ENCODE assay signal across 14 cellular contexts in genomic region chr6:151289399-151290007, GRCh38. TPM values are rescaled to one million over a fixed set of nuclear protein-coding genes. Genes with fewer than 3 reads are reported as not detected.
DNase-seq lines count a peak whose midpoint lies in the region; ATAC-seq and TF ChIP-seq lines count a peak whose summit lies in the region.
"Had no signal": no experiment of that assay in that cellular context is flagged by ENCODE, and none has a peak within 500 bp of the region (broad histone marks: within the 10 kb centered on the region; RNA-seq: fewer than 3 reads in every experiment).

No MANE protein-coding gene starts in this region.

- TF ChIP-seq CTCF in WTC11 (IDR thresholded peaks at IDR 0.05): no peak

- H3K27ac Mint-ChIP-seq in activated naive CD8-positive, alpha-beta T cell: peak overlapping the region; percentile 5
- H3K27ac Mint-ChIP-seq in activated naive CD8-positive, alpha-beta T cell treated with anti-CD3 and anti-CD28 coated beads for 36 hours: no peak overlapping the region
- H3K27ac Mint-ChIP-seq in WTC11: peak overlapping the region; percentile 66; the same call in 1 of the 2 replicates
- H3K27ac Mint-ChIP-seq: IgD-negative memory B cell had no signal

- CTCF ChIA-PET in WTC11 (lab: Charles Lee): interaction anchor here (0.6 to 1.6 kb wide), 2 partner anchors 34 to 471 kb away, joined by 4 to 8 read pairs; no protein-coding TSS in a partner anchor

- no peaks in the 10 kb centered on the region for H3K9me3 Mint-ChIP-seq in activated naive CD8-positive, alpha-beta T cell (ENCODE audit: low read depth)
- H3K9me3 Mint-ChIP-seq in activated naive CD8-positive, alpha-beta T cell treated with anti-CD3 and anti-CD28 coated beads for 36 hours: no peaks in the 10 kb centered on the region
- peaks cover 3% of the 10 kb centered on the region; the same call in 1 of the 2 replicates for H3K9me3 Mint-ChIP-seq in WTC11
- H3K9me3 Mint-ChIP-seq: IgD-negative memory B cell had no signal

- POLR2A ChIA-PET in WTC11 (lab: Charles Lee): no interaction called here

- H3K4me1 Mint-ChIP-seq in activated naive CD8-positive, alpha-beta T cell (ENCODE audit: low read depth): peaks cover 36% of the 10 kb centered on the region
- H3K4me1 Mint-ChIP-seq in activated naive CD8-positive, alpha-beta T cell treated with anti-CD3 and anti-CD28 coated beads for 36 hours: peaks cover 17% of the 10 kb centered on the region
- H3K4me1 Mint-ChIP-seq in WTC11: peaks cover 50% of the 10 kb centered on the region

- H3K27me3 Mint-ChIP-seq in activated naive CD8-positive, alpha-beta T cell: peaks cover 18% of the 10 kb centered on the region
- peaks cover 23% of the 10 kb centered on the region for H3K27me3 Mint-ChIP-seq in activated naive CD8-positive, alpha-beta T cell treated with anti-CD3 and anti-CD28 coated beads for 36 hours
- no peaks in the 10 kb centered on the region for H3K27me3 Mint-ChIP-seq in WTC11 (ENCODE audit: low read depth)

- H3K4me3 Mint-ChIP-seq in activated naive CD8-positive, alpha-beta T cell: no peak overlapping the region
- H3K4me3 Mint-ChIP-seq in activated naive CD8-positive, alpha-beta T cell treated with anti-CD3 and anti-CD28 coated beads for 36 hours: no peak overlapping the region
- no peak overlapping the region for H3K4me3 Mint-ChIP-seq in WTC11
- H3K4me3 Mint-ChIP-seq: IgD-negative memory B cell had no signal

- ATAC-seq in WTC11: no peak
- no peak for ATAC-seq in GM21737 (IDR thresholded peaks at IDR 0.05; ENCODE audit: unreplicated experiment)
- ATAC-seq in GM21529 (IDR thresholded peaks at IDR 0.05; ENCODE audit: unreplicated experiment): no peak
- ATAC-seq: mucosa of descending colon, Panc1, psoas muscle had no signal

- no peak for DNase-seq in activated naive CD8-positive, alpha-beta T cell treated with anti-CD3 and anti-CD28 coated beads for 36 hours
- DNase-seq in WTC11 (ENCODE audit: low spot score) (no peak), iris pigment epithelial cell (ENCODE audit: low read depth) (peak; percentile 56), DMS79 treated with DMSO at 0.1 percent for 48 hours (lab: John Stamatoyannopoulos, UW) (no peak), germinal center (ENCODE audit: low spot score) (no peak)
- DNase-seq: activated gamma-delta T cell treated with Interleukin-2 at 50 U/mL for 16 hours, mucosa of descending colon, NCI-H510A treated with DMSO at 0.1 percent for 48 hours, psoas muscle had no signal

- H3K36me3 Mint-ChIP-seq in activated naive CD8-positive, alpha-beta T cell: peaks cover 3% of the 10 kb centered on the region
- no peaks in the 10 kb centered on the region for H3K36me3 Mint-ChIP-seq in activated naive CD8-positive, alpha-beta T cell treated with anti-CD3 and anti-CD28 coated beads for 36 hours
- no peaks in the 10 kb centered on the region for H3K36me3 Mint-ChIP-seq in WTC11

TF ChIP-seq in WTC11, 78 proteins besides CTCF, POLR2A, EP300 and RAD21:
- TF ChIP-seq CREB1 (CRISPR knock-in tag; IDR thresholded peaks at IDR 0.05): no peak
- TF ChIP-seq, protein P1, sequence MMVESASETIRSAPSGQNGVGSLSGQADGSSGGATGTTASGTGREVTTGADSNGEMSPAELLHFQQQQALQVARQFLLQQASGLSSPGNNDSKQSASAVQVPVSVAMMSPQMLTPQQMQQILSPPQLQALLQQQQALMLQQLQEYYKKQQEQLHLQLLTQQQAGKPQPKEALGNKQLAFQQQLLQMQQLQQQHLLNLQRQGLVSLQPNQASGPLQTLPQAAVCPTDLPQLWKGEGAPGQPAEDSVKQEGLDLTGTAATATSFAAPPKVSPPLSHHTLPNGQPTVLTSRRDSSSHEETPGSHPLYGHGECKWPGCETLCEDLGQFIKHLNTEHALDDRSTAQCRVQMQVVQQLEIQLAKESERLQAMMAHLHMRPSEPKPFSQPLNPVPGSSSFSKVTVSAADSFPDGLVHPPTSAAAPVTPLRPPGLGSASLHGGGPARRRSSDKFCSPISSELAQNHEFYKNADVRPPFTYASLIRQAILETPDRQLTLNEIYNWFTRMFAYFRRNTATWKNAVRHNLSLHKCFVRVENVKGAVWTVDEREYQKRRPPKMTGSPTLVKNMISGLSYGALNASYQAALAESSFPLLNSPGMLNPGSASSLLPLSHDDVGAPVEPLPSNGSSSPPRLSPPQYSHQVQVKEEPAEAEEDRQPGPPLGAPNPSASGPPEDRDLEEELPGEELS (CRISPR knock-in tag; IDR thresholded peaks at IDR 0.05): no peak
- TF ChIP-seq ATF2 (CRISPR knock-in tag; IDR thresholded peaks at IDR 0.05; ENCODE audit: borderline replicate concordance, low read depth): no peak
- TF ChIP-seq CBFB (CRISPR knock-in tag; IDR thresholded peaks at IDR 0.05; ENCODE audit: low read depth): no peak
- TF ChIP-seq FOXP1 (CRISPR knock-in tag; IDR thresholded peaks at IDR 0.05; ENCODE audit: borderline replicate concordance): no peak
- no peak for TF ChIP-seq GTF2I (CRISPR knock-in tag; conservative IDR thresholded peaks at IDR 0.05)
- TF ChIP-seq, protein P2, sequence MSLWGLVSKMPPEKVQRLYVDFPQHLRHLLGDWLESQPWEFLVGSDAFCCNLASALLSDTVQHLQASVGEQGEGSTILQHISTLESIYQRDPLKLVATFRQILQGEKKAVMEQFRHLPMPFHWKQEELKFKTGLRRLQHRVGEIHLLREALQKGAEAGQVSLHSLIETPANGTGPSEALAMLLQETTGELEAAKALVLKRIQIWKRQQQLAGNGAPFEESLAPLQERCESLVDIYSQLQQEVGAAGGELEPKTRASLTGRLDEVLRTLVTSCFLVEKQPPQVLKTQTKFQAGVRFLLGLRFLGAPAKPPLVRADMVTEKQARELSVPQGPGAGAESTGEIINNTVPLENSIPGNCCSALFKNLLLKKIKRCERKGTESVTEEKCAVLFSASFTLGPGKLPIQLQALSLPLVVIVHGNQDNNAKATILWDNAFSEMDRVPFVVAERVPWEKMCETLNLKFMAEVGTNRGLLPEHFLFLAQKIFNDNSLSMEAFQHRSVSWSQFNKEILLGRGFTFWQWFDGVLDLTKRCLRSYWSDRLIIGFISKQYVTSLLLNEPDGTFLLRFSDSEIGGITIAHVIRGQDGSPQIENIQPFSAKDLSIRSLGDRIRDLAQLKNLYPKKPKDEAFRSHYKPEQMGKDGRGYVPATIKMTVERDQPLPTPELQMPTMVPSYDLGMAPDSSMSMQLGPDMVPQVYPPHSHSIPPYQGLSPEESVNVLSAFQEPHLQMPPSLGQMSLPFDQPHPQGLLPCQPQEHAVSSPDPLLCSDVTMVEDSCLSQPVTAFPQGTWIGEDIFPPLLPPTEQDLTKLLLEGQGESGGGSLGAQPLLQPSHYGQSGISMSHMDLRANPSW (CRISPR knock-in tag; conservative IDR thresholded peaks at IDR 0.05; ENCODE audit: low read depth): no peak

RNA-seq across cellular contexts. Expression of gene AKAP12, which starts 49.7 kb away (rescaled TPM):
- 1 to 10 TPM; 1.8 to 2.3 TPM for total RNA-seq in activated naive CD8-positive, alpha-beta T cell treated with anti-CD3 and anti-CD28 coated beads for 36 hours
- total RNA-seq in WTC11 (2021): 64.2 to 90.0 TPM (median 65.0 TPM) in 3 replicates

Comparison
In these comparisons a context has a peak if more than half of its experiments do, and no peak if none do; other contexts are left out.
1. RNA of gene AKAP12, which starts 49.7 kb away (total RNA-seq): 64.2 to 90.0 TPM in WTC11; 1.8 to 2.3 TPM in activated naive CD8-positive, alpha-beta T cell treated with anti-CD3 and anti-CD28 coated beads for 36 hours; every median in the first group is over 10 times any median in the second.